ENCODE assay signal across 15 cellular contexts in genomic region chr16:72129976-72130656, GRCh38. TPM values are rescaled to one million over a fixed set of nuclear protein-coding genes. Genes with fewer than 3 reads are reported as not detected.
DNase-seq lines count a peak whose midpoint lies in the region; ATAC-seq, FAIRE-seq and TF ChIP-seq lines count a peak whose summit lies in the region.
"Had no signal": no experiment of that assay in that cellular context is flagged by ENCODE, and none has a peak within 500 bp of the region (broad histone marks: within the 10 kb centered on the region; RNA-seq: fewer than 3 reads in every experiment).

No MANE protein-coding gene starts in this region.

- 0 out of 2 replicates have a peak overlapping the region, but pooled peaks have one; percentile 19 for H2BK5ac ChIP-seq in H1 (ENCODE audit: low read depth, low read length)

- H3K36me3 Mint-ChIP-seq in stimulated activated naive B cell treated with anti-CD40 and anti-IgM and Interleukin-4, amounts not matched to agents 10 μg/mL and 1 μg/mL and 100 μg/mL, for 72 hours = peaks cover 0 to 5% of the 10 kb centered on the region in 2 donors
- H3K36me3 Mint-ChIP-seq: CD8-positive, alpha-beta T cell had no signal

- H3K4me3 ChIP-seq in H1 (ENCODE audit: extremely low read depth in 1 of 4, insufficient read depth in 2 of 4, low read depth in 3 of 4, low read length in 4 of 4) (no peak overlapping the region), smooth muscle cell (no peak overlapping the region)
- H3K4me3 ChIP-seq: BLaER1, SJCRH30 had no signal

- 86% methylated on average over 7 of the region's 7 CpGs; no CpG with 5 or more reads in 1 of the 2 experiments for WGBS in H1 (ENCODE audit: extremely low coverage in 1 of 2, insufficient coverage in 1 of 2, insufficient read length in 1 of 2, insufficient replicate concordance in 2 of 2, low coverage in 1 of 2, low lambda C conversion rate in 2 of 2, missing lambda C conversion rate in 1 of 2), 2 experiments
- WGBS in smooth muscle cell (ENCODE audit: low lambda C conversion rate) = 80% methylated on average over 7 of the region's 7 CpGs

- TF ChIP-seq POLR2A in H1 (IDR thresholded peaks at IDR 0.05; ENCODE audit: control extremely low read depth in 1 of 2, low read depth in 2 of 2, low read length in 2 of 2) = no peak

- H3K56ac ChIP-seq in H1 (replicated peaks; ENCODE audit: insufficient read length, low read depth, low read length) = no peak overlapping the region

- no peaks in the 10 kb centered on the region for H3K79me2 ChIP-seq in H1 (ENCODE audit: control insufficient read depth in 1 of 2, insufficient read depth in 2 of 2, low read length in 2 of 2)
- H3K79me2 ChIP-seq in smooth muscle cell (ENCODE audit: low read depth) = no peaks in the 10 kb centered on the region

- TF ChIP-seq CTCF in H1 (IDR thresholded peaks at IDR 0.05; ENCODE audit: control extremely low read depth in 1 of 3, insufficient read depth in 1 of 3, low read depth in 1 of 3, low read length in 3 of 3) (no peak), smooth muscle cell (IDR thresholded peaks at IDR 0.05; ENCODE audit: borderline replicate concordance, insufficient read depth, poor library complexity, severe bottlenecking) (no peak)

- H3K4me1 ChIP-seq in H1 (replicated peaks in 1 of 4; ENCODE audit: control insufficient read depth in 3 of 4, insufficient read depth in 4 of 4, low read length in 3 of 4) (peaks cover 0 to 7% (median 0%) of the 10 kb centered on the region in 4 experiments; a peak in 2 of 7 replicates), smooth muscle cell (ENCODE audit: low read depth) (peaks cover 5% of the 10 kb centered on the region)
- H3K4me1 ChIP-seq: SJCRH30 had no signal

- no peak overlapping the region for H3K9ac ChIP-seq in H1 (replicated peaks in 1 of 4; ENCODE audit: extremely low read depth in 1 of 4, low read depth in 3 of 4, low read length in 3 of 4)
- H3K9ac ChIP-seq in smooth muscle cell (ENCODE audit: low read depth) = no peak overlapping the region
- H3K9ac ChIP-seq: BLaER1 had no signal

- DNase-seq in DMS53 (lab: John Stamatoyannopoulos, UW) = peak; percentile 88
- peak; percentile 12 for DNase-seq in NCI-H510A treated with DMSO at 0.1 percent for 48 hours (lab: John Stamatoyannopoulos, UW)
- no peak for DNase-seq in H1 (ENCODE audit: low read depth in 1 of 2, low spot score in 2 of 2)
- no peak for DNase-seq in smooth muscle cell (lab: John Stamatoyannopoulos, UW; ENCODE audit: unreplicated experiment)
- no peak for DNase-seq in stimulated activated naive B cell treated with anti-CD40 and anti-IgM and Interleukin-4, amounts not matched to agents 10 μg/mL and 1 μg/mL and 100 μg/mL, for 72 hours
- no peak for DNase-seq in retina
- DNase-seq in activated naive CD4-positive, alpha-beta T cell (lab: John Stamatoyannopoulos, UW) = no peak
- DNase-seq: Calu3; CD8-positive, alpha-beta T cell; DND-41; H9; NCI-H1417 treated with DMSO at 0.1 percent for 48 hours; NCI-H187 treated with DMSO at 0.1 percent for 48 hours; SJCRH30 had no signal

- H3K79me1 ChIP-seq in H1 (ENCODE audit: low read depth, low read length) = no peaks in the 10 kb centered on the region

- H3K36me3 ChIP-seq in H1 (ENCODE audit: control insufficient read depth in 2 of 4, insufficient read depth in 4 of 4, low read length in 3 of 4) (no peaks in the 10 kb centered on the region), smooth muscle cell (ENCODE audit: low read depth) (no peaks in the 10 kb centered on the region)
- H3K36me3 ChIP-seq: BLaER1, SJCRH30 had no signal

- no peak overlapping the region for H3K23ac ChIP-seq in H1 (ENCODE audit: insufficient read length)

- H3K4ac ChIP-seq in H1 (replicated peaks; ENCODE audit: insufficient read length, low read depth, low read length) = no peak overlapping the region

- H4K5ac ChIP-seq in H1 (ENCODE audit: insufficient read length, low read depth, low read length) = no peak overlapping the region

- H4K20me1 ChIP-seq in H1 (replicated peaks in 1 of 2; ENCODE audit: control insufficient read depth in 1 of 2, insufficient read depth in 2 of 2, low read length in 2 of 2) = no peaks in the 10 kb centered on the region
- no peaks in the 10 kb centered on the region for H4K20me1 ChIP-seq in smooth muscle cell (ENCODE audit: low read depth)
- H4K20me1 ChIP-seq: BLaER1 had no signal

- H2BK12ac ChIP-seq in H1 (ENCODE audit: low read depth, low read length) = no peak overlapping the region

- no peak overlapping the region for H4K8ac ChIP-seq in H1 (ENCODE audit: extremely low read depth, insufficient read depth, low read length)

- H2BK120ac ChIP-seq in H1 (replicated peaks; ENCODE audit: low read depth, low read length) = no peak overlapping the region

- H3F3A ChIP-seq in smooth muscle cell (ENCODE audit: low read depth) = no peaks in the 10 kb centered on the region

- no peaks in the 10 kb centered on the region for H3K9me3 Mint-ChIP-seq in stimulated activated naive B cell treated with anti-CD40 and anti-IgM and Interleukin-4, amounts not matched to agents 10 μg/mL and 1 μg/mL and 100 μg/mL, for 72 hours
- H3K9me3 Mint-ChIP-seq: CD8-positive, alpha-beta T cell; H9 had no signal

- ATAC-seq in stimulated activated naive B cell treated with anti-CD40 and anti-IgM and Interleukin-4, amounts not matched to agents 10 μg/mL and 1 μg/mL and 100 μg/mL, for 72 hours (replicated peaks) = no peak
- ATAC-seq: CD8-positive, alpha-beta T cell had no signal

- H2AFZ ChIP-seq in H1 (ENCODE audit: low read length) = no peak overlapping the region
- no peak overlapping the region for H2AFZ ChIP-seq in smooth muscle cell (ENCODE audit: low read depth)

- POLR2A ChIA-PET in H1 (lab: Charles Lee; ENCODE audit: partially characterized antibody) = no interaction called here

- no peak for TF ChIP-seq EP300 in H1 (IDR thresholded peaks at IDR 0.05; ENCODE audit: borderline replicate concordance in 1 of 2, low read depth in 2 of 2, low read length in 2 of 2)

- no peaks in the 10 kb centered on the region for H3K9me3 ChIP-seq in H1 (ENCODE audit: insufficient read depth in 2 of 2, low read depth in 1 of 2, low read length in 1 of 2)
- no peaks in the 10 kb centered on the region for H3K9me3 ChIP-seq in smooth muscle cell (replicated peaks; ENCODE audit: low read depth)
- H3K9me3 ChIP-seq: BLaER1, SJCRH30 had no signal

- CTCF ChIA-PET in H1 (lab: Charles Lee; ENCODE audit: partially characterized antibody) = interaction anchor here (0.6 to 2.7 kb wide), 12 partner anchors 9 to 345 kb away, joined by 3 to 13 read pairs (median 3); no protein-coding TSS in a partner anchor

- H3K18ac ChIP-seq in H1 (ENCODE audit: extremely low read depth, low read length) = no peak overlapping the region

- H2AK5ac ChIP-seq in H1 (ENCODE audit: low read depth, low read length) = no peak overlapping the region

- H2BK15ac ChIP-seq in H1 (ENCODE audit: low read length) = no peak overlapping the region

- H4K91ac ChIP-seq in H1 (replicated peaks; ENCODE audit: insufficient read length, low read length) = no peak overlapping the region

- H3K27me3 ChIP-seq in H1 (replicated peaks in 1 of 4; ENCODE audit: control insufficient read depth in 3 of 4, extremely low read depth in 1 of 4, insufficient read depth in 3 of 4, low read length in 3 of 4) (no peaks in the 10 kb centered on the region), smooth muscle cell (ENCODE audit: low read depth) (no peaks in the 10 kb centered on the region)
- H3K27me3 ChIP-seq: BLaER1, SJCRH30 had no signal

- peaks cover 7 to 8% of the 10 kb centered on the region in 2 donors for H3K4me1 Mint-ChIP-seq in stimulated activated naive B cell treated with anti-CD40 and anti-IgM and Interleukin-4, amounts not matched to agents 10 μg/mL and 1 μg/mL and 100 μg/mL, for 72 hours

- no peak overlapping the region for H2BK20ac ChIP-seq in H1 (ENCODE audit: low read length)

- H3K27ac Mint-ChIP-seq in stimulated activated naive B cell treated with anti-CD40 and anti-IgM and Interleukin-4, amounts not matched to agents 10 μg/mL and 1 μg/mL and 100 μg/mL, for 72 hours = no peak overlapping the region
- H3K27ac Mint-ChIP-seq: CD8-positive, alpha-beta T cell; H9 had no signal

- TF ChIP-seq RAD21 in H1 (IDR thresholded peaks at IDR 0.05 in 1 of 2, conservative IDR thresholded peaks at IDR 0.05 in 1 of 2; ENCODE audit: low read depth in 2 of 2, low read length in 2 of 2) = no peak

- FAIRE-seq in H1 (lab: Jason Lieb, UNC) = no peak

- H3K4me3 Mint-ChIP-seq in stimulated activated naive B cell treated with anti-CD40 and anti-IgM and Interleukin-4, amounts not matched to agents 10 μg/mL and 1 μg/mL and 100 μg/mL, for 72 hours = no peak overlapping the region
- H3K4me3 Mint-ChIP-seq: CD8-positive, alpha-beta T cell; H9 had no signal

- no peaks in the 10 kb centered on the region for H3K27me3 Mint-ChIP-seq in stimulated activated naive B cell treated with anti-CD40 and anti-IgM and Interleukin-4, amounts not matched to agents 10 μg/mL and 1 μg/mL and 100 μg/mL, for 72 hours

- H3K27ac ChIP-seq in H1 (ENCODE audit: low read depth, low read length) = no peak overlapping the region
- H3K27ac ChIP-seq in smooth muscle cell (ENCODE audit: low read depth) = no peak overlapping the region
- H3K27ac ChIP-seq: BLaER1, SJCRH30 had no signal

- H3K23me2 ChIP-seq in H1 (ENCODE audit: low read depth, low read length) = no peaks in the 10 kb centered on the region

- no peak overlapping the region for H3K14ac ChIP-seq in H1 (ENCODE audit: insufficient read length)

- no peak overlapping the region for H3K4me2 ChIP-seq in H1 (ENCODE audit: insufficient read depth in 1 of 2, low read depth in 2 of 2, low read length in 2 of 2)
- H3K4me2 ChIP-seq in smooth muscle cell = peak overlapping the region; percentile 75
- H3K4me2 ChIP-seq: BLaER1 had no signal

RNA-seq across cellular contexts. Expression of gene DHX38, which starts 36.5 kb away (rescaled TPM):
- total RNA-seq in H1 (2021; fragmentation: NEBNext Ultra II Directional; extraction: Animal tissue kit (Norgen Biotek cat#: 25700)) = 53.5 and 58.3 TPM in 2 replicates
- polyA plus RNA-seq in H1 (2011; rRNA removed) (27.3 and 43.6 TPM in 2 replicates), smooth muscle cell (45.4 and 67.2 TPM in 2 replicates)
- polyA plus RNA-seq in H1 (2011; cell fraction: cytosol; rRNA removed) = 58.0 TPM
- polyA plus RNA-seq in H1 (2011; cell fraction: nucleus; rRNA removed) = 134 TPM
- 58.4 to 76.4 TPM (median 70.3 TPM) in 4 replicates for polyA plus RNA-seq in H1 (2012, experiment 1 of 2)
- 18.4 TPM for polyA plus RNA-seq in H1 (2012, experiment 2 of 2)
- 26.7 TPM for polyA plus RNA-seq in H1 (2013, experiment 1 of 2)
- polyA plus RNA-seq in H1 (2013, experiment 2 of 2) = 26.6 TPM
- polyA minus RNA-seq in H1 (2011; rRNA and poly(A)+ RNA removed) = 51.2 and 78.2 TPM in 2 replicates
- 38.4 TPM for polyA minus RNA-seq in H1 (2011; cell fraction: cytosol; rRNA and poly(A)+ RNA removed)
- polyA minus RNA-seq in H1 (2011; cell fraction: nucleus; rRNA and poly(A)+ RNA removed) = 50.9 TPM
- total RNA-seq in smooth muscle cell = 30.8 and 35.6 TPM in 2 replicates

RNA-seq across cellular contexts. Expression of gene TXNL4B, which starts 36.7 kb away (rescaled TPM):
- total RNA-seq in H1 (2021; fragmentation: NEBNext Ultra II Directional; extraction: Animal tissue kit (Norgen Biotek cat#: 25700)) = 8.6 and 10.6 TPM in 2 replicates
- polyA plus RNA-seq in H1 (2011; rRNA removed) (4.7 and 6.7 TPM in 2 replicates), smooth muscle cell (10.5 and 11.0 TPM in 2 replicates)
- 6.7 TPM for polyA plus RNA-seq in H1 (2011; cell fraction: cytosol; rRNA removed)
- polyA plus RNA-seq in H1 (2011; cell fraction: nucleus; rRNA removed) = 3.1 TPM
- 5.5 to 7.1 TPM (median 6.1 TPM) in 4 replicates for polyA plus RNA-seq in H1 (2012, experiment 1 of 2)
- 4.4 TPM for polyA plus RNA-seq in H1 (2012, experiment 2 of 2)
- 5.6 TPM for polyA plus RNA-seq in H1 (2013, experiment 1 of 2)
- 5.0 TPM for polyA plus RNA-seq in H1 (2013, experiment 2 of 2)
- 3.3 and 5.0 TPM in 2 replicates for polyA minus RNA-seq in H1 (2011; rRNA and poly(A)+ RNA removed)
- polyA minus RNA-seq in H1 (2011; cell fraction: cytosol; rRNA and poly(A)+ RNA removed) = 3.4 TPM
- polyA minus RNA-seq in H1 (2011; cell fraction: nucleus; rRNA and poly(A)+ RNA removed) = 5.1 TPM
- total RNA-seq in smooth muscle cell = 6.4 and 8.4 TPM in 2 replicates

RNA-seq across cellular contexts. Expression of gene PMFBP1, which starts 41.8 kb away (rescaled TPM):
- total RNA-seq in H1 (2021; fragmentation: NEBNext Ultra II Directional; extraction: Animal tissue kit (Norgen Biotek cat#: 25700)) = 1.2 and 1.6 TPM in 2 replicates
- 0.32 and 0.86 TPM in 2 replicates for polyA plus RNA-seq in H1 (2011; rRNA removed)
- 0.47 TPM for polyA plus RNA-seq in H1 (2011; cell fraction: cytosol; rRNA removed)
- polyA plus RNA-seq in H1 (2011; cell fraction: nucleus; rRNA removed) = 2.5 TPM
- polyA plus RNA-seq in H1 (2012, experiment 1 of 2) = 1.7 to 2.6 TPM (median 2.2 TPM) in 4 replicates
- 0.17 TPM for polyA plus RNA-seq in H1 (2012, experiment 2 of 2)
- polyA plus RNA-seq in H1 (2013, experiment 1 of 2) = 0.57 TPM
- polyA plus RNA-seq in H1 (2013, experiment 2 of 2) = 0.46 TPM
- 1.7 and 2.5 TPM in 2 replicates for polyA minus RNA-seq in H1 (2011; rRNA and poly(A)+ RNA removed)
- polyA minus RNA-seq in H1 (2011; cell fraction: cytosol; rRNA and poly(A)+ RNA removed) = 0.59 TPM
- polyA minus RNA-seq in H1 (2011; cell fraction: nucleus; rRNA and poly(A)+ RNA removed) = 5.3 TPM
- 0.09 and 0.31 TPM in 2 replicates for total RNA-seq in smooth muscle cell
- 0.80 and 0.95 TPM in 2 replicates for polyA plus RNA-seq in smooth muscle cell

Comparison
In these comparisons a context has a peak if more than half of its experiments do, and no peak if none do; other contexts are left out.
1. DNase-seq: peak in DMS53 (single experiment) and NCI-H510A treated with DMSO at 0.1 percent for 48 hours (single experiment); none in H1 (0 of 2), smooth muscle cell (single experiment), stimulated activated naive B cell treated with anti-CD40 and anti-IgM and Interleukin-4, amounts not matched to agents 10 μg/mL and 1 μg/mL and 100 μg/mL, for 72 hours (single experiment), retina (single experiment) and activated naive CD4-positive, alpha-beta T cell (0 of 4).